11 cellular contexts compared by ENCODE assay signal in the genomic region with DNA sequence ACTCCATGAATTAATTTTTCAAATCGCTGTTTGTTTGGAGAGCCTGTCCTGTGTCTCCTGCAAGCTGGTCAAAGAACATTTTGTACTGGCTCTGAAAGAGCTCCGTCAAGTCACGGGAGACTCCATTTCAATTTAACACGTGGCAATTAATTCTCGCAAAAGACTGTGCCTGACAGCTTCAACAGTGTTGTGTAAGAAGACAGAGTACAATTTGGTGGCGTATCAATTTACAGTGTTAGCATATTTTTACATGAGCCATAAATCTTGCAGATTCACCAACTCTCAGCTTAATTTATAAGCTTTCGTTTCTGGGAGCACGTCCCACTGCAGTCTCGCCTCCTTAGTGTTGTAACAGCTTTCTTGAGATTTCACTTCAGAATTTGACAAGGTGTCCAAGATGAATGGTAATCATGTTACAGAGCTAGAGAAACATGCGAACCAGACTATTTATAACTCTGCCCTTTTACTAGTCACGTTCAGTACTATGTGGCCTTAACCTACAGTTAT.
A peak's percentile ranks its signal among the peaks of the same experiment; 100 is the strongest.
DNase-seq lines count a peak whose midpoint lies in the region; ATAC-seq and TF ChIP-seq lines count a peak whose summit lies in the region.
"Had no signal": no experiment of that assay in that cellular context is flagged by ENCODE, and none has a peak within 500 bp of the region (broad histone marks: within the 10 kb centered on the region; RNA-seq: fewer than 3 reads in every experiment).

No MANE protein-coding gene starts in this region.

- CTCF ChIA-PET in IMR-90 (lab: Yijun Ruan, JAX), result interaction anchor here (0.6 to 2.6 kb wide), 2 partner anchors 12 to 1064 kb away, joined by 7 to 8 read pairs; no protein-coding TSS in a partner anchor

- no peaks in the 10 kb centered on the region for H3K9me1 ChIP-seq in IMR-90 (ENCODE audit: insufficient read depth, low read length)

- H3K23ac ChIP-seq in IMR-90 (ENCODE audit: low read depth, low read length), result no peak overlapping the region

- no peaks in the 10 kb centered on the region for H3K36me3 Mint-ChIP-seq in nephron progenitor cell (ENCODE audit: low read depth)
- H3K36me3 Mint-ChIP-seq: natural killer cell had no signal

- no peak overlapping the region for H3K27ac ChIP-seq in IMR-90 (ENCODE audit: insufficient read depth, low read length)
- H3K27ac ChIP-seq in coronary artery, result no peak overlapping the region
- no peak overlapping the region for H3K27ac ChIP-seq in left lung
- H3K27ac ChIP-seq in suprapubic skin, result peak overlapping the region; percentile 74

- peak overlapping the region; percentile 55; the same call in 1 of the 2 replicates for H3K14ac ChIP-seq in IMR-90 (replicated peaks; ENCODE audit: low read depth, low read length)

- H3K4me1 ChIP-seq in IMR-90 (ENCODE audit: control insufficient read depth, insufficient read depth, low read length) (peaks cover 1% of the 10 kb centered on the region; the same call in 1 of the 2 replicates), left lung (no peaks in the 10 kb centered on the region), suprapubic skin (peaks cover 20% of the 10 kb centered on the region)

- no peak overlapping the region for H2AK5ac ChIP-seq in IMR-90 (ENCODE audit: low read depth, low read length)

- H2AFZ ChIP-seq in IMR-90 (replicated peaks; ENCODE audit: low read length, poor library complexity), result peak overlapping the region; percentile 53

- peak overlapping the region; percentile 43; the same call in 1 of the 2 replicates for H3K18ac ChIP-seq in IMR-90 (ENCODE audit: low read depth, low read length)

- ATAC-seq in IMR-90 (ENCODE audit: low read depth) (peak; percentile 79), left lung (peak; percentile 85), GM18520 (IDR thresholded peaks at IDR 0.05; ENCODE audit: unreplicated experiment) (no peak)
- no peak for ATAC-seq in stimulated activated naive CD8-positive, alpha-beta T cell treated with anti-CD3 and anti-CD28 coated beads, Interleukin-15, Interleukin-2, amounts not matched to agents 100 U/mL and 50 U/mL, for 24 hours
- ATAC-seq: natural killer cell had no signal

- BruUV-seq in IMR-90 (replicated peaks; lab: Mats Ljungman, UMichigan), result no TSS peak

- H4K20me1 ChIP-seq in IMR-90 (ENCODE audit: insufficient read depth, low read length), result no peaks in the 10 kb centered on the region

- H2BK15ac ChIP-seq in IMR-90 (ENCODE audit: low read depth, low read length), result no peak overlapping the region

- H3K9ac ChIP-seq in IMR-90 (ENCODE audit: low read depth, low read length), result no peak overlapping the region; the same call in 1 of the 2 replicates

- H3K4me3 ChIP-seq in IMR-90 (ENCODE audit: insufficient read depth, low read depth, low read length), result peak overlapping the region; percentile 24; the same call in 1 of the 2 replicates
- peak overlapping the region; percentile 7 for H3K4me3 ChIP-seq in coronary artery
- H3K4me3 ChIP-seq in left lung, result no peak overlapping the region
- H3K4me3 ChIP-seq in suprapubic skin, result peak overlapping the region; percentile 10

- H4K5ac ChIP-seq in IMR-90 (ENCODE audit: low read depth, low read length), result no peak overlapping the region

- no peak overlapping the region for H2BK20ac ChIP-seq in IMR-90 (ENCODE audit: low read depth, low read length)

- H2BK5ac ChIP-seq in IMR-90 (ENCODE audit: low read depth, low read length, poor library complexity, severe bottlenecking), result no peak overlapping the region

- dilution Hi-C loops in IMR-90 (cut with HindIII; ENCODE audit: low sequenced_read_pairs, unreplicated experiment), result no loop called here

- no CpG with 5 or more reads among the region's 11 CpGs for WGBS in IMR-90 (ENCODE audit: extremely low coverage in 2 of 2, insufficient read length in 1 of 2), 2 experiments
- 32% methylated on average over 11 of the region's 11 CpGs for WGBS in suprapubic skin

- peak; percentile 92 for TF ChIP-seq EP300 in suprapubic skin (IDR thresholded peaks at IDR 0.05)

- H3K79me1 ChIP-seq in IMR-90 (ENCODE audit: low read depth in 1 of 2, low read length in 2 of 2), result no peaks in the 10 kb centered on the region

- TF ChIP-seq POLR2A in IMR-90 (IDR thresholded peaks at IDR 0.05; ENCODE audit: low read depth, low read length) (no peak), suprapubic skin (IDR thresholded peaks at IDR 0.05) (no peak)

- POLR2A ChIA-PET in IMR-90 (lab: Charles Lee; ENCODE audit: unreplicated experiment), result no interaction called here

- no peak overlapping the region for H3K4ac ChIP-seq in IMR-90 (ENCODE audit: low read depth, low read length)

- H4K8ac ChIP-seq in IMR-90 (ENCODE audit: low read depth in 2 of 2, low read length in 2 of 2), result no peak overlapping the region

- no peak overlapping the region for H4K91ac ChIP-seq in IMR-90 (ENCODE audit: insufficient read depth, low read depth, low read length)

- TF ChIP-seq CTCF in IMR-90 (conservative IDR thresholded peaks at IDR 0.05; ENCODE audit: low read depth, low read length) (no peak), coronary artery (IDR thresholded peaks at IDR 0.05) (no peak), left lung (IDR thresholded peaks at IDR 0.05) (no peak), suprapubic skin (IDR thresholded peaks at IDR 0.05) (no peak), nephron progenitor cell (IDR thresholded peaks at IDR 0.05) (no peak)

- peaks cover 30% of the 10 kb centered on the region for H3K9me3 Mint-ChIP-seq in nephron progenitor cell
- H3K9me3 Mint-ChIP-seq: activated naive CD4-positive, alpha-beta T cell treated with anti-CD3 and anti-CD28 coated beads for 36 hours; natural killer cell had no signal

- H2BK120ac ChIP-seq in IMR-90 (ENCODE audit: low read depth, low read length), result no peak overlapping the region

- TF ChIP-seq RAD21 in IMR-90 (IDR thresholded peaks at IDR 0.05; ENCODE audit: low read length), result no peak

- in situ Hi-C loops in IMR-90 (cut with MboI; ENCODE audit: low sequenced_read_pairs), result no loop called here

- H3K27me3 ChIP-seq in IMR-90 (ENCODE audit: control insufficient read depth, insufficient read depth, low read length) (no peaks in the 10 kb centered on the region), left lung (no peaks in the 10 kb centered on the region), suprapubic skin (no peaks in the 10 kb centered on the region)

- no peak overlapping the region for H2AK9ac ChIP-seq in IMR-90 (replicated peaks; ENCODE audit: low read depth, low read length, poor library complexity)

- H3K27me3 Mint-ChIP-seq in nephron progenitor cell (ENCODE audit: low read depth, poor library complexity), result peaks cover 3% of the 10 kb centered on the region

- H3K36me3 ChIP-seq in IMR-90 (ENCODE audit: control insufficient read depth, insufficient read depth, low read length) (no peaks in the 10 kb centered on the region), left lung (no peaks in the 10 kb centered on the region), suprapubic skin (no peaks in the 10 kb centered on the region)

- H3K27ac Mint-ChIP-seq in nephron progenitor cell, result no peak overlapping the region
- H3K27ac Mint-ChIP-seq: activated naive CD4-positive, alpha-beta T cell treated with anti-CD3 and anti-CD28 coated beads for 36 hours; natural killer cell; T-helper 1 cell treated with Interleukin-12 subunit alpha and Interleukin-12 subunit beta and Interleukin-4 antibody, amounts not matched to agents 30 μg/mL and 1 μg/mL, for 36 hours had no signal

- no peak overlapping the region for H3K4me3 Mint-ChIP-seq in nephron progenitor cell
- H3K4me3 Mint-ChIP-seq: activated naive CD4-positive, alpha-beta T cell treated with anti-CD3 and anti-CD28 coated beads for 36 hours; natural killer cell; T-helper 1 cell treated with Interleukin-12 subunit alpha and Interleukin-12 subunit beta and Interleukin-4 antibody, amounts not matched to agents 30 μg/mL and 1 μg/mL, for 36 hours had no signal

- H3K4me1 Mint-ChIP-seq in nephron progenitor cell, result peaks cover 11% of the 10 kb centered on the region
- H3K4me1 Mint-ChIP-seq: natural killer cell had no signal

- intact Hi-C loops in IMR-90 (cut with micrococcal nuclease) (no loop called here), left lung (cut with DNase I) (no loop called here)

- H3K4me2 ChIP-seq in IMR-90 (ENCODE audit: low read depth, low read length), result peak overlapping the region; percentile 89

- H3K9me3 ChIP-seq in IMR-90 (ENCODE audit: control insufficient read depth, insufficient read depth, low read length) (no peaks in the 10 kb centered on the region), left lung (no peaks in the 10 kb centered on the region), suprapubic skin (no peaks in the 10 kb centered on the region)

- H3K56ac ChIP-seq in IMR-90 (ENCODE audit: extremely low read depth, insufficient read depth, low read length), result no peak overlapping the region

- DNase-seq in IMR-90 (peak; percentile 51), coronary artery (ENCODE audit: low spot score) (no peak), left lung (no peak), suprapubic skin (ENCODE audit: low spot score in 2 of 2) (no peak), nephron progenitor cell (no peak), NCI-H748 treated with DMSO at 0.1 percent for 48 hours (lab: John Stamatoyannopoulos, UW) (no peak)
- no peak for DNase-seq in stimulated activated naive CD8-positive, alpha-beta T cell treated with anti-CD3 and anti-CD28 coated beads, Interleukin-15, Interleukin-2, amounts not matched to agents 100 U/mL and 50 U/mL, for 24 hours
- DNase-seq: activated naive CD4-positive, alpha-beta T cell treated with anti-CD3 and anti-CD28 coated beads for 36 hours; natural killer cell had no signal

TF ChIP-seq in IMR-90, 13 proteins besides CTCF, POLR2A, EP300 and RAD21:
- TF ChIP-seq RCOR1 (IDR thresholded peaks at IDR 0.05; ENCODE audit: insufficient replicate concordance, low read length), result no peak
- peak; percentile 57 for TF ChIP-seq BHLHE40 (IDR thresholded peaks at IDR 0.05; ENCODE audit: low read depth, low read length)
- TF ChIP-seq CHD1 (IDR thresholded peaks at IDR 0.05; ENCODE audit: low read depth, low read length), result no peak
- TF ChIP-seq, protein P1, sequence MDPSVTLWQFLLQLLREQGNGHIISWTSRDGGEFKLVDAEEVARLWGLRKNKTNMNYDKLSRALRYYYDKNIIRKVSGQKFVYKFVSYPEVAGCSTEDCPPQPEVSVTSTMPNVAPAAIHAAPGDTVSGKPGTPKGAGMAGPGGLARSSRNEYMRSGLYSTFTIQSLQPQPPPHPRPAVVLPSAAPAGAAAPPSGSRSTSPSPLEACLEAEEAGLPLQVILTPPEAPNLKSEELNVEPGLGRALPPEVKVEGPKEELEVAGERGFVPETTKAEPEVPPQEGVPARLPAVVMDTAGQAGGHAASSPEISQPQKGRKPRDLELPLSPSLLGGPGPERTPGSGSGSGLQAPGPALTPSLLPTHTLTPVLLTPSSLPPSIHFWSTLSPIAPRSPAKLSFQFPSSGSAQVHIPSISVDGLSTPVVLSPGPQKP (IDR thresholded peaks at IDR 0.05; ENCODE audit: borderline replicate concordance, low read depth, low read length), result no peak
- TF ChIP-seq CEBPB (IDR thresholded peaks at IDR 0.05; ENCODE audit: low read depth, low read length), result 0 out of 2 replicates have a peak, but pooled peaks have one; percentile 9
TF ChIP-seq in IMR-90: peak in this region for 2.

Comparison
In these comparisons a context has a peak if more than half of its experiments do, and no peak if none do; other contexts are left out.
1. ATAC-seq: peak in IMR-90 (single experiment) and left lung (single experiment); none in GM18520 (single experiment) and stimulated activated naive CD8-positive, alpha-beta T cell treated with anti-CD3 and anti-CD28 coated beads, Interleukin-15, Interleukin-2, amounts not matched to agents 100 U/mL and 50 U/mL, for 24 hours (single experiment).
2. H3K4me3 ChIP-seq: peak in IMR-90 (single experiment), coronary artery (single experiment) and suprapubic skin (single experiment); none in left lung (0 of 2).